17 cellular contexts compared by ENCODE assay signal in the genomic region with DNA sequence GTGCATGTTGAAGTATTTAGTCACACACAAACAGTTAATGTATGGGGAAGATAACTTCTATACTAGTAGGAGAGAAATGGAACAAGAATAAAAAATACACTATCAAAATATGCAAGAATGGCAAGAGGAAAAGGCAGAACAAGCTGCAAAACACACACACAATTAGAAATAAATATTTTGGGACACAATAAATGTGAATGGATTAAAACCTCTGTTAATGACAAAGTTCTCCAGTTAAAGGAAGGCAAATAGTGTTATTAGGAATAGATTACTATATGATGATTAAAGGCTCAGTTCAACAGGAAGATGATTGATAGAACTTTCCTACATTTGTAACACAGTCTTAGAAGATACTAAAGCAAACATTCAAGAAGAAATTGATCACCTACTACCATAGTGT.
DNase-seq lines count a peak whose midpoint lies in the region; TF ChIP-seq lines count a peak whose summit lies in the region.
"Had no signal": no experiment of that assay in that cellular context is flagged by ENCODE, and none has a peak within 500 bp of the region (broad histone marks: within the 10 kb centered on the region; RNA-seq: fewer than 3 reads in every experiment).

No MANE protein-coding gene starts in this region.

- H3K27ac ChIP-seq in endodermal cell (ENCODE audit: low read depth, low read length): no peak overlapping the region

- H3K4me3 ChIP-seq in endodermal cell (ENCODE audit: low read length): peak overlapping the region; percentile 47
- H3K4me3 ChIP-seq: GM12878, GM23338 had no signal

- no peaks in the 10 kb centered on the region for H3K4me1 ChIP-seq in endodermal cell (ENCODE audit: control insufficient read depth, insufficient read depth, low read length)

- no peaks in the 10 kb centered on the region for H3K27me3 Mint-ChIP-seq in activated naive CD4-positive, alpha-beta T cell treated with anti-CD3 and anti-CD28 coated beads, Interleukin-2, amount 10 ng/mL, durations not matched to agents 7 days and 5 days
- no peaks in the 10 kb centered on the region for H3K27me3 Mint-ChIP-seq in activated T-helper 1 cell treated with anti-CD3 and anti-CD28 coated beads, Interleukin-12 subunit alpha, Interleukin-12 subunit beta, Interleukin-2, Interleukin-4 antibody, amounts not matched to agents 30 ng/mL and 10 ng/mL and 1 ng/mL, durations not matched to agents 14 hours and 24 hours and 36 hours (ENCODE audit: insufficient read depth)
- H3K27me3 Mint-ChIP-seq in endodermal cell (ENCODE audit: insufficient read depth): no peaks in the 10 kb centered on the region
- H3K27me3 Mint-ChIP-seq: CD4-positive, alpha-beta memory T cell had no signal

- intact Hi-C loops in activated T-helper 1 cell treated with anti-CD3 and anti-CD28 coated beads, Interleukin-12 subunit alpha, Interleukin-12 subunit beta, Interleukin-2, Interleukin-4 antibody, amounts not matched to agents 30 ng/mL and 10 ng/mL and 1 ng/mL, durations not matched to agents 14 hours and 24 hours and 36 hours (cut with micrococcal nuclease): no loop called here

- H3K4me3 Mint-ChIP-seq in activated naive CD4-positive, alpha-beta T cell treated with anti-CD3 and anti-CD28 coated beads, Interleukin-2, amount 10 ng/mL, durations not matched to agents 7 days and 5 days: no peak overlapping the region
- no peak overlapping the region for H3K4me3 Mint-ChIP-seq in activated T-helper 1 cell treated with anti-CD3 and anti-CD28 coated beads, Interleukin-12 subunit alpha, Interleukin-12 subunit beta, Interleukin-2, Interleukin-4 antibody, amounts not matched to agents 30 ng/mL and 10 ng/mL and 1 ng/mL, durations not matched to agents 14 hours and 24 hours and 36 hours
- no peak overlapping the region for H3K4me3 Mint-ChIP-seq in endodermal cell
- H3K4me3 Mint-ChIP-seq: CD4-positive, alpha-beta memory T cell; GM23338; H9 had no signal

- no peak for TF ChIP-seq CTCF in endodermal cell (conservative IDR thresholded peaks at IDR 0.05)

- H3K36me3 ChIP-seq in endodermal cell (ENCODE audit: control insufficient read depth, insufficient read depth, low read length): peaks cover 60% of the 10 kb centered on the region

- peaks cover 34% of the 10 kb centered on the region for H3K9me3 Mint-ChIP-seq in activated naive CD4-positive, alpha-beta T cell treated with anti-CD3 and anti-CD28 coated beads, Interleukin-2, amount 10 ng/mL, durations not matched to agents 7 days and 5 days
- peaks cover 39% of the 10 kb centered on the region for H3K9me3 Mint-ChIP-seq in activated T-helper 1 cell treated with anti-CD3 and anti-CD28 coated beads, Interleukin-12 subunit alpha, Interleukin-12 subunit beta, Interleukin-2, Interleukin-4 antibody, amounts not matched to agents 30 ng/mL and 10 ng/mL and 1 ng/mL, durations not matched to agents 14 hours and 24 hours and 36 hours
- H3K9me3 Mint-ChIP-seq in endodermal cell: peaks cover 86% of the 10 kb centered on the region

- DNase-seq in activated naive CD4-positive, alpha-beta T cell treated with anti-CD3 and anti-CD28 coated beads, Interleukin-2, amount 10 ng/mL, durations not matched to agents 7 days and 5 days: no peak
- DNase-seq in activated naive CD4-positive, alpha-beta T cell (lab: John Stamatoyannopoulos, UW): no peak
- no peak for DNase-seq in activated T-helper 1 cell treated with anti-CD3 and anti-CD28 coated beads, Interleukin-12 subunit alpha, Interleukin-12 subunit beta, Interleukin-2, Interleukin-4 antibody, amounts not matched to agents 30 ng/mL and 10 ng/mL and 1 ng/mL, durations not matched to agents 14 hours and 24 hours and 36 hours (ENCODE audit: low spot score)
- DNase-seq in endodermal cell: no peak
- no peak for DNase-seq in T1000 (lab: John Stamatoyannopoulos, UW)
- DNase-seq in HT-29 (ENCODE audit: low spot score): no peak
- no peak for DNase-seq in iPS-NIHi11 (ENCODE audit: low spot score)
- DNase-seq: 8988T; C1 segment of cervical spinal cord; CD4-positive, alpha-beta memory T cell; DMS 273 treated with DMSO at 0.1 percent for 48 hours; DMS79; EL; GDM1; H9 had no signal

- CTCF ChIA-PET in activated naive CD4-positive, alpha-beta T cell treated with anti-CD3 and anti-CD28 coated beads, Interleukin-2, amount 10 ng/mL, durations not matched to agents 7 days and 5 days (lab: Charles Lee): no interaction called here

- peaks cover 81% of the 10 kb centered on the region for H3K9me3 ChIP-seq in endodermal cell (ENCODE audit: control insufficient read depth, low read length)

- no peaks in the 10 kb centered on the region for H3K27me3 ChIP-seq in endodermal cell (ENCODE audit: control insufficient read depth, insufficient read depth, low read length, poor library complexity, severe bottlenecking)

- no peaks in the 10 kb centered on the region for H3K4me1 Mint-ChIP-seq in activated naive CD4-positive, alpha-beta T cell treated with anti-CD3 and anti-CD28 coated beads, Interleukin-2, amount 10 ng/mL, durations not matched to agents 7 days and 5 days
- H3K4me1 Mint-ChIP-seq in activated T-helper 1 cell treated with anti-CD3 and anti-CD28 coated beads, Interleukin-12 subunit alpha, Interleukin-12 subunit beta, Interleukin-2, Interleukin-4 antibody, amounts not matched to agents 30 ng/mL and 10 ng/mL and 1 ng/mL, durations not matched to agents 14 hours and 24 hours and 36 hours (ENCODE audit: low read depth): no peaks in the 10 kb centered on the region
- no peaks in the 10 kb centered on the region for H3K4me1 Mint-ChIP-seq in endodermal cell
- H3K4me1 Mint-ChIP-seq: GM23338, H9 had no signal

- H3K9ac ChIP-seq in endodermal cell (ENCODE audit: extremely low read depth, low read length, poor library complexity, severe bottlenecking): no peak overlapping the region

- H3K36me3 Mint-ChIP-seq in activated naive CD4-positive, alpha-beta T cell treated with anti-CD3 and anti-CD28 coated beads, Interleukin-2, amount 10 ng/mL, durations not matched to agents 7 days and 5 days: peaks cover 68% of the 10 kb centered on the region
- H3K36me3 Mint-ChIP-seq in activated T-helper 1 cell treated with anti-CD3 and anti-CD28 coated beads, Interleukin-12 subunit alpha, Interleukin-12 subunit beta, Interleukin-2, Interleukin-4 antibody, amounts not matched to agents 30 ng/mL and 10 ng/mL and 1 ng/mL, durations not matched to agents 14 hours and 24 hours and 36 hours (ENCODE audit: low read depth): peaks cover 61% of the 10 kb centered on the region
- H3K36me3 Mint-ChIP-seq in endodermal cell (ENCODE audit: low read depth): peaks cover 90% of the 10 kb centered on the region

- H3K27ac Mint-ChIP-seq in activated naive CD4-positive, alpha-beta T cell treated with anti-CD3 and anti-CD28 coated beads, Interleukin-2, amount 10 ng/mL, durations not matched to agents 7 days and 5 days: peak overlapping the region; percentile 0
- H3K27ac Mint-ChIP-seq in activated T-helper 1 cell treated with anti-CD3 and anti-CD28 coated beads, Interleukin-12 subunit alpha, Interleukin-12 subunit beta, Interleukin-2, Interleukin-4 antibody, amounts not matched to agents 30 ng/mL and 10 ng/mL and 1 ng/mL, durations not matched to agents 14 hours and 24 hours and 36 hours: peak overlapping the region; percentile 31
- no peak overlapping the region for H3K27ac Mint-ChIP-seq in endodermal cell
- H3K27ac Mint-ChIP-seq: GM23338, H9 had no signal
